19 cellular contexts compared by ENCODE assay signal in genomic region chr19:18865106-18865972, GRCh38. TPM values are rescaled to one million over a fixed set of nuclear protein-coding genes. Genes with fewer than 3 reads are reported as not detected.
A peak's percentile ranks its signal among the peaks of the same experiment; 100 is the strongest.
DNase-seq lines count a peak whose midpoint lies in the region; ATAC-seq, FAIRE-seq and TF ChIP-seq lines count a peak whose summit lies in the region.
"Had no signal": no experiment of that assay in that cellular context is flagged by ENCODE, and none has a peak within 500 bp of the region (broad histone marks: within the 10 kb centered on the region; RNA-seq: fewer than 3 reads in every experiment).

No MANE protein-coding gene starts in this region.

- H2AFZ ChIP-seq in astrocyte (ENCODE audit: low read depth, low read length): no peak overlapping the region
- H2AFZ ChIP-seq: GM23248 had no signal

- TF ChIP-seq CTCF in HEK293 (tag by site-specific recombination; IDR thresholded peaks at IDR 0.05) (no peak), astrocyte (IDR thresholded peaks at IDR 0.05; ENCODE audit: insufficient read depth, low read depth, low read length) (no peak), spleen (IDR thresholded peaks at IDR 0.05 in 8 of 11, conservative IDR thresholded peaks at IDR 0.05 in 3 of 11) (no peak), vagina (IDR thresholded peaks at IDR 0.05) (no peak)

- H3K36me3 Mint-ChIP-seq in astrocyte (ENCODE audit: low read depth, unreplicated experiment): peaks cover 15% of the 10 kb centered on the region
- no peaks in the 10 kb centered on the region for H3K36me3 Mint-ChIP-seq in natural killer cell treated with Interleukin-12 subunit alpha and Interleukin-12 subunit beta and Interleukin-15 and Interleukin-18, amount 100 ng/mL, for 72 hours

- no peaks in the 10 kb centered on the region for H3K9me3 Mint-ChIP-seq in astrocyte (ENCODE audit: unreplicated experiment)
- no peaks in the 10 kb centered on the region for H3K9me3 Mint-ChIP-seq in natural killer cell treated with Interleukin-12 subunit alpha and Interleukin-12 subunit beta and Interleukin-15 and Interleukin-18, amount 100 ng/mL, for 72 hours
- H3K9me3 Mint-ChIP-seq: CD4-positive, CD25-positive, alpha-beta regulatory T cell had no signal

- CTCF ChIA-PET in HEK293 (lab: Yijun Ruan, JAX): interaction anchor here (0.6 to 3.8 kb wide), 13 partner anchors 7 to 389 kb away, joined by 3 to 32 read pairs (median 6); no protein-coding TSS in a partner anchor

- H3K27me3 ChIP-seq in astrocyte (ENCODE audit: insufficient read depth, low read length) (no peaks in the 10 kb centered on the region), spleen (replicated peaks in 1 of 7) (peaks cover 0 to 13% (median 10%) of the 10 kb centered on the region in 7 donors), vagina (no peaks in the 10 kb centered on the region)

- peaks cover 55% of the 10 kb centered on the region for H4K20me1 ChIP-seq in astrocyte (ENCODE audit: insufficient read depth, low read length)

- intact Hi-C loops in left colon (cut with DNase I, micrococcal nuclease) (no loop called here), spleen (cut with DNase I; ENCODE audit: low total_unique reads) (no loop called here), vagina (cut with DNase I) (no loop called here)

- H3K4me2 ChIP-seq in astrocyte (ENCODE audit: low read length): no peak overlapping the region
- H3K4me2 ChIP-seq: KMS-11 had no signal

- ATAC-seq in left colon: peak; percentile 15
- ATAC-seq in natural killer cell treated with Interleukin-12 subunit alpha and Interleukin-12 subunit beta and Interleukin-15 and Interleukin-18, amount 100 ng/mL, for 72 hours: no peak

- DNase-seq in astrocyte (ENCODE audit: low read depth) (no peak), left colon (no peak), spleen (peak; percentile 72), NCI-H526 (lab: John Stamatoyannopoulos, UW) (no peak), vagina (ENCODE audit: extremely low spot score in 2 of 2) (no peak)
- no peak for DNase-seq in natural killer cell treated with Interleukin-12 subunit alpha and Interleukin-12 subunit beta and Interleukin-15 and Interleukin-18, amount 100 ng/mL, for 72 hours (ENCODE audit: low spot score)
- DNase-seq: CD4-positive, CD25-positive, alpha-beta regulatory T cell; COR-L47; DMS79; GM23248; HCEC 1CT; NCI-H1092 treated with DMSO at 0.1 percent for 48 hours; NCI-H2029 treated with DMSO at 0.1 percent for 48 hours; NCI-H226; NCI-H510A treated with DMSO at 0.1 percent for 48 hours; NCI-H774; NK-92 treated with Interleukin-12 subunit alpha and Interleukin-12 subunit beta, amount 100 ng/mL, for 24 hours had no signal

- no peak overlapping the region for H3K9ac ChIP-seq in astrocyte (ENCODE audit: low read length)
- H3K9ac ChIP-seq: GM23248, KMS-11 had no signal

- peaks cover 28 to 82% of the 10 kb centered on the region in 2 experiments for H3K36me3 ChIP-seq in HEK293 (ENCODE audit: control insufficient read depth in 2 of 2, insufficient read depth in 1 of 2, low read length in 2 of 2)
- H3K36me3 ChIP-seq in astrocyte (ENCODE audit: insufficient read depth, low read length): peaks cover 7% of the 10 kb centered on the region
- peaks cover 13 to 84% (median 81%) of the 10 kb centered on the region in 6 donors for H3K36me3 ChIP-seq in spleen
- H3K36me3 ChIP-seq in vagina: peaks cover 4 to 75% of the 10 kb centered on the region in 2 donors

- H3K27ac ChIP-seq in HEK293 (ENCODE audit: extremely low read depth, low read depth, low read length): no peak overlapping the region
- H3K27ac ChIP-seq in astrocyte (ENCODE audit: low read depth, low read length): no peak overlapping the region
- H3K27ac ChIP-seq in spleen: no peak overlapping the region
- H3K27ac ChIP-seq in vagina: no peak overlapping the region
- H3K27ac ChIP-seq: GM23248, KMS-11 had no signal

- H3K4me1 Mint-ChIP-seq in astrocyte (ENCODE audit: low read depth, unreplicated experiment): no peaks in the 10 kb centered on the region
- H3K4me1 Mint-ChIP-seq in natural killer cell treated with Interleukin-12 subunit alpha and Interleukin-12 subunit beta and Interleukin-15 and Interleukin-18, amount 100 ng/mL, for 72 hours (ENCODE audit: low read depth in 2 of 2): peaks cover 0 to 8% of the 10 kb centered on the region in 2 donors

- FAIRE-seq in astrocyte (lab: Jason Lieb, UNC): no peak

- H3K4me1 ChIP-seq in HEK293 (ENCODE audit: control insufficient read depth, insufficient read depth, low read length) (no peaks in the 10 kb centered on the region), astrocyte (ENCODE audit: insufficient read depth, low read length) (no peaks in the 10 kb centered on the region), spleen (peaks cover 9 to 58% (median 41%) of the 10 kb centered on the region in 6 donors), vagina (peaks cover 13% of the 10 kb centered on the region)

- no peak overlapping the region for H3K4me3 Mint-ChIP-seq in astrocyte (ENCODE audit: unreplicated experiment)
- no peak overlapping the region for H3K4me3 Mint-ChIP-seq in natural killer cell treated with Interleukin-12 subunit alpha and Interleukin-12 subunit beta and Interleukin-15 and Interleukin-18, amount 100 ng/mL, for 72 hours
- H3K4me3 Mint-ChIP-seq: CD4-positive, CD25-positive, alpha-beta regulatory T cell had no signal

- 87 to 98% (median 93%) methylated on average over 13 to 27 of the region's 27 CpGs for WGBS in spleen, 5 donors

- POLR2A ChIA-PET in HEK293 (lab: Yijun Ruan, JAX): no interaction called here

- H3K9me3 ChIP-seq in HEK293 (ENCODE audit: control insufficient read depth, insufficient read depth, low read depth, low read length): no peaks in the 10 kb centered on the region
- H3K9me3 ChIP-seq in astrocyte (ENCODE audit: insufficient read depth, low read depth, low read length): no peaks in the 10 kb centered on the region
- H3K9me3 ChIP-seq in spleen: no peaks in the 10 kb centered on the region
- H3K9me3 ChIP-seq in vagina: no peaks in the 10 kb centered on the region

- TF ChIP-seq POLR2A in spleen (IDR thresholded peaks at IDR 0.05): no peak
- TF ChIP-seq POLR2A in vagina (IDR thresholded peaks at IDR 0.05): no peak

- no peaks in the 10 kb centered on the region for H3K79me2 ChIP-seq in astrocyte (ENCODE audit: insufficient read depth, low read length)

- H3K27ac Mint-ChIP-seq in astrocyte (ENCODE audit: unreplicated experiment): peak overlapping the region; percentile 47
- H3K27ac Mint-ChIP-seq in natural killer cell treated with Interleukin-12 subunit alpha and Interleukin-12 subunit beta and Interleukin-15 and Interleukin-18, amount 100 ng/mL, for 72 hours: no peak overlapping the region

- H3K27me3 Mint-ChIP-seq in astrocyte (ENCODE audit: low read depth, unreplicated experiment): no peaks in the 10 kb centered on the region
- no peaks in the 10 kb centered on the region for H3K27me3 Mint-ChIP-seq in natural killer cell treated with Interleukin-12 subunit alpha and Interleukin-12 subunit beta and Interleukin-15 and Interleukin-18, amount 100 ng/mL, for 72 hours

- H3K4me3 ChIP-seq in HEK293 (ENCODE audit: low read depth, low read length): no peak overlapping the region
- H3K4me3 ChIP-seq in astrocyte (ENCODE audit: insufficient read depth, low read depth, low read length): no peak overlapping the region
- no peak overlapping the region for H3K4me3 ChIP-seq in spleen
- no peak overlapping the region for H3K4me3 ChIP-seq in vagina
- H3K4me3 ChIP-seq: GM23248 had no signal

TF ChIP-seq in HEK293, 187 proteins besides CTCF, POLR2A, EP300 and RAD21:
- TF ChIP-seq, protein P1, sequence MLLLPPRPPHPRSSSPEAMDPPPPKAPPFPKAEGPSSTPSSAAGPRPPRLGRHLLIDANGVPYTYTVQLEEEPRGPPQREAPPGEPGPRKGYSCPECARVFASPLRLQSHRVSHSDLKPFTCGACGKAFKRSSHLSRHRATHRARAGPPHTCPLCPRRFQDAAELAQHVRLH (tag by site-specific recombination; IDR thresholded peaks at IDR 0.05): no peak
- TF ChIP-seq SP2 (tag by site-specific recombination; IDR thresholded peaks at IDR 0.05): peak; percentile 53

RNA-seq across cellular contexts. Expression of gene CERS1, which starts 30.6 kb away (rescaled TPM):
- total RNA-seq in astrocyte: 4.9 and 6.8 TPM in 2 replicates
- total RNA-seq in left colon: under 1 TPM; 0.12 to 0.59 TPM
- total RNA-seq in spleen: under 1 TPM in 4 of 7 donors, not detected in 3; 0.16 to 0.50 (median 0.40) TPM
- polyA plus RNA-seq in spleen: under 1 TPM in 2 of 3 donors, not detected in 1; 0.06 to 0.45 TPM
- total RNA-seq in natural killer cell treated with Interleukin-12 subunit alpha and Interleukin-12 subunit beta and Interleukin-15 and Interleukin-18, amount 100 ng/mL, for 72 hours: not detected
- 0.49 TPM for total RNA-seq in vagina
- total RNA-seq: CD4-positive, CD25-positive, alpha-beta regulatory T cell had no signal
- polyA plus RNA-seq: CD4-positive, CD25-positive, alpha-beta regulatory T cell had no signal

RNA-seq across cellular contexts. Expression of gene UPF1, which starts 33.6 kb away (rescaled TPM):
- total RNA-seq in astrocyte: 48.6 and 57.8 TPM in 2 replicates
- 10 to 100 TPM; 67.6 to 81.8 TPM for total RNA-seq in left colon
- total RNA-seq in spleen: 100 to 1,000 TPM in 1 of 7 donors, 10 to 100 TPM in 6; 81.3 to 161 (median 87.7) TPM
- polyA plus RNA-seq in spleen: 10 to 100 TPM; 31.2 to 63.5 (median 34.8) TPM
- total RNA-seq in natural killer cell treated with Interleukin-12 subunit alpha and Interleukin-12 subunit beta and Interleukin-15 and Interleukin-18, amount 100 ng/mL, for 72 hours: 100 to 1,000 TPM; 104 to 150 TPM
- total RNA-seq in vagina: 77.8 TPM

RNA-seq across cellular contexts. Expression of gene COPE, which starts 53.8 kb away (rescaled TPM):
- total RNA-seq in astrocyte: 265 and 298 TPM in 2 replicates
- total RNA-seq in left colon: 100 to 1,000 TPM; 186 to 200 TPM
- 100 to 1,000 TPM; 135 to 261 (median 158) TPM for total RNA-seq in spleen
- polyA plus RNA-seq in spleen: 100 to 1,000 TPM; 164 to 248 (median 196) TPM
- 100 to 1,000 TPM; 204 to 275 TPM for total RNA-seq in natural killer cell treated with Interleukin-12 subunit alpha and Interleukin-12 subunit beta and Interleukin-15 and Interleukin-18, amount 100 ng/mL, for 72 hours
- 212 TPM for total RNA-seq in vagina

RNA-seq across cellular contexts. Expression of gene DDX49, which starts 54.2 kb away (rescaled TPM):
- total RNA-seq in astrocyte: 61.2 and 68.3 TPM in 2 replicates
- 10 to 100 TPM; 30.7 to 40.0 TPM for total RNA-seq in left colon
- 10 to 100 TPM; 31.0 to 42.6 (median 34.8) TPM for total RNA-seq in spleen
- 10 to 100 TPM; 37.4 to 48.0 (median 38.7) TPM for polyA plus RNA-seq in spleen
- total RNA-seq in natural killer cell treated with Interleukin-12 subunit alpha and Interleukin-12 subunit beta and Interleukin-15 and Interleukin-18, amount 100 ng/mL, for 72 hours: 100 to 1,000 TPM in 1 of 2 donors, 10 to 100 TPM in 1; 72.7 to 119 TPM
- 36.3 TPM for total RNA-seq in vagina
